In the genomic region with DNA sequence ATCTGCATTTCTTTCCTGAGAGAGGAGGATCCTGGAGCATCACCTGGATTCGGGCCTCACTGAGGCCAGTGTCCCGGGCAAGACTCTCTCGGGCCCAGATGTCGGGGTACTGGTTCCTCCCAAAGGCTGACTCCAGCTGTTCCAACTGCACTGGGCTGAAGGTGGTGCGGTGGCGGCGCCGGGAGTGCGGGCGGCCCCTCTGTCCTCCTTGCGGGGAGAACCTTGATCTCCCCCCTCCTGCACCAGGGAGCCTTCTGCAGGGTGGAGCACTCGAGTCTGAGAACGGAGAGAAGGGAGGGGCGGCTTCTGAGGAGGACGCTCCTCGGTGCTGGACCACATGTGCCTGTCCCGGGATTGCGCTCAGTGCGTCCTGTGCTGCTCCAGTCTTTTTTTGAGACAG, we compare ENCODE assay signal across 21 cellular contexts. TPM values are rescaled to one million over a fixed set of nuclear protein-coding genes. Genes with fewer than 3 reads are reported as not detected.
DNase-seq lines count a peak whose midpoint lies in the region; ATAC-seq and TF ChIP-seq lines count a peak whose summit lies in the region.
"Had no signal": no experiment of that assay in that cellular context is flagged by ENCODE, and none has a peak within 500 bp of the region (broad histone marks: within the 10 kb centered on the region; RNA-seq: fewer than 3 reads in every experiment).

No MANE protein-coding gene starts in this region.

- no peaks in the 10 kb centered on the region for H3K9me3 ChIP-seq in right atrium auricular region
- H3K9me3 ChIP-seq in esophagus muscularis mucosa = no peaks in the 10 kb centered on the region
- H3K9me3 ChIP-seq in hepatocyte (ENCODE audit: low read depth) = no peaks in the 10 kb centered on the region
- H3K9me3 ChIP-seq: HAP-1 had no signal

- ATAC-seq in Right ventricle myocardium inferior = no peak
- no peak for ATAC-seq in GM19023 (IDR thresholded peaks at IDR 0.05; ENCODE audit: unreplicated experiment)
- ATAC-seq: GM12878 had no signal

- H3K27ac ChIP-seq in right atrium auricular region (no peak overlapping the region), esophagus muscularis mucosa (replicated peaks in 1 of 4) (no peak overlapping the region), hepatocyte (no peak overlapping the region)

- H3K4me3 ChIP-seq in right atrium auricular region (no peak overlapping the region), esophagus muscularis mucosa (no peak overlapping the region), hepatocyte (no peak overlapping the region)
- H3K4me3 ChIP-seq: GM12878, GM23338, HAP-1 had no signal

- H3K9me2 ChIP-seq in hepatocyte (replicated peaks; ENCODE audit: insufficient read depth) = no peaks in the 10 kb centered on the region

- 81% methylated on average over 18 of the region's 19 CpGs for WGBS in esophagus muscularis mucosa
- WGBS in hepatocyte (ENCODE audit: low lambda C conversion rate, missing lambda C conversion rate) = 97% methylated on average over 19 of the region's 19 CpGs

- TF ChIP-seq CTCF in right atrium auricular region (IDR thresholded peaks at IDR 0.05) (no peak), esophagus muscularis mucosa (IDR thresholded peaks at IDR 0.05) (no peak), osteocyte (IDR thresholded peaks at IDR 0.05) (no peak), hepatocyte (IDR thresholded peaks at IDR 0.05; ENCODE audit: poor library complexity) (no peak)

- H3K36me3 ChIP-seq in right atrium auricular region = no peaks in the 10 kb centered on the region
- H3K36me3 ChIP-seq in esophagus muscularis mucosa = no peaks in the 10 kb centered on the region
- no peaks in the 10 kb centered on the region for H3K36me3 ChIP-seq in hepatocyte (replicated peaks; ENCODE audit: insufficient read depth, low read depth)
- H3K36me3 ChIP-seq: HAP-1 had no signal

- no peaks in the 10 kb centered on the region for H3K36me3 Mint-ChIP-seq in osteocyte (ENCODE audit: unreplicated experiment)
- H3K36me3 Mint-ChIP-seq: CD4-positive, alpha-beta memory T cell had no signal

- H3K27ac Mint-ChIP-seq in osteocyte (ENCODE audit: unreplicated experiment) = no peak overlapping the region
- H3K27ac Mint-ChIP-seq: CD4-positive, alpha-beta memory T cell; GM23338; HFFc6 had no signal

- TF ChIP-seq POLR2A in esophagus muscularis mucosa (IDR thresholded peaks at IDR 0.05; ENCODE audit: low read depth) = no peak

- H3K4me2 ChIP-seq in hepatocyte = no peak overlapping the region
- H3K4me2 ChIP-seq: GM23338 had no signal

- no peak for TF ChIP-seq EP300 in esophagus muscularis mucosa (IDR thresholded peaks at IDR 0.05)

- H2AFZ ChIP-seq in hepatocyte = no peak overlapping the region
- H2AFZ ChIP-seq: GM23338 had no signal

- intact Hi-C loops in Right ventricle myocardium inferior (cut with DNase I) (no loop called here), esophagus muscularis mucosa (cut with DNase I) (no loop called here)

- H4K20me1 ChIP-seq in hepatocyte (ENCODE audit: insufficient read depth, poor library complexity, severe bottlenecking) = no peaks in the 10 kb centered on the region

- H3K4me1 ChIP-seq in right atrium auricular region (no peaks in the 10 kb centered on the region), esophagus muscularis mucosa (no peaks in the 10 kb centered on the region), hepatocyte (ENCODE audit: insufficient read depth) (no peaks in the 10 kb centered on the region)
- H3K4me1 ChIP-seq: HAP-1 had no signal

- no peak overlapping the region for H3K4me3 Mint-ChIP-seq in osteocyte (ENCODE audit: unreplicated experiment)
- H3K4me3 Mint-ChIP-seq: CD4-positive, alpha-beta memory T cell; GM23338; HFFc6 had no signal

- H3K27me3 ChIP-seq in right atrium auricular region = no peaks in the 10 kb centered on the region
- peaks cover 0 to 66% (median 0%) of the 10 kb centered on the region in 4 donors for H3K27me3 ChIP-seq in esophagus muscularis mucosa
- H3K27me3 ChIP-seq in hepatocyte = peaks cover 7% of the 10 kb centered on the region

- H3K79me2 ChIP-seq in hepatocyte = no peaks in the 10 kb centered on the region

- DNase-seq in right atrium auricular region (ENCODE audit: low spot score) = peak; percentile 21
- DNase-seq in Right ventricle myocardium inferior (ENCODE audit: missing footprints) = no peak
- DNase-seq in esophagus muscularis mucosa (ENCODE audit: extremely low spot score) = peak; percentile 29
- DNase-seq in osteocyte (ENCODE audit: extremely low spot score, unreplicated experiment) = peak; percentile 80
- no peak for DNase-seq in hepatocyte (ENCODE audit: low spot score)
- no peak for DNase-seq in germinal center (ENCODE audit: low spot score)
- DNase-seq: C1 segment of cervical spinal cord; CD4-positive, alpha-beta memory T cell; DMS 273 treated with DMSO at 0.1 percent for 48 hours; DMS79; EL; GDM1; HFFc6 had no signal

- H3K4me1 Mint-ChIP-seq in osteocyte (ENCODE audit: unreplicated experiment) = no peaks in the 10 kb centered on the region

- H3K9me3 Mint-ChIP-seq in osteocyte (ENCODE audit: unreplicated experiment) = no peaks in the 10 kb centered on the region
- H3K9me3 Mint-ChIP-seq: CD4-positive, alpha-beta memory T cell; GM23338; HFFc6 had no signal

- H3K27me3 Mint-ChIP-seq in osteocyte (ENCODE audit: unreplicated experiment) = peaks cover 7% of the 10 kb centered on the region

RNA-seq across cellular contexts. Expression of a gene that starts 2.0 kb away (rescaled TPM):
- total RNA-seq in right atrium auricular region (not detected), Right ventricle myocardium inferior (not detected), esophagus muscularis mucosa (not detected), osteocyte (not detected in 2 replicates), hepatocyte (not detected in 2 replicates)
- 0.10 TPM in 1 of 2 replicates, not detected in the other for polyA plus RNA-seq in hepatocyte
- total RNA-seq: A172; A673; CD4-positive, alpha-beta memory T cell; GM12878; GM23338; H4; HFFc6 had no signal
- polyA plus RNA-seq: BJ; CD4-positive, alpha-beta memory T cell; GM12878; GM23338 had no signal

Comparison
In these comparisons a context has a peak if more than half of its experiments do, and no peak if none do; other contexts are left out.
1. DNase-seq: peak in right atrium auricular region (single experiment), esophagus muscularis mucosa (single experiment) and osteocyte (single experiment); none in Right ventricle myocardium inferior (single experiment), hepatocyte (single experiment) and germinal center (single experiment).